In the genomic region with DNA sequence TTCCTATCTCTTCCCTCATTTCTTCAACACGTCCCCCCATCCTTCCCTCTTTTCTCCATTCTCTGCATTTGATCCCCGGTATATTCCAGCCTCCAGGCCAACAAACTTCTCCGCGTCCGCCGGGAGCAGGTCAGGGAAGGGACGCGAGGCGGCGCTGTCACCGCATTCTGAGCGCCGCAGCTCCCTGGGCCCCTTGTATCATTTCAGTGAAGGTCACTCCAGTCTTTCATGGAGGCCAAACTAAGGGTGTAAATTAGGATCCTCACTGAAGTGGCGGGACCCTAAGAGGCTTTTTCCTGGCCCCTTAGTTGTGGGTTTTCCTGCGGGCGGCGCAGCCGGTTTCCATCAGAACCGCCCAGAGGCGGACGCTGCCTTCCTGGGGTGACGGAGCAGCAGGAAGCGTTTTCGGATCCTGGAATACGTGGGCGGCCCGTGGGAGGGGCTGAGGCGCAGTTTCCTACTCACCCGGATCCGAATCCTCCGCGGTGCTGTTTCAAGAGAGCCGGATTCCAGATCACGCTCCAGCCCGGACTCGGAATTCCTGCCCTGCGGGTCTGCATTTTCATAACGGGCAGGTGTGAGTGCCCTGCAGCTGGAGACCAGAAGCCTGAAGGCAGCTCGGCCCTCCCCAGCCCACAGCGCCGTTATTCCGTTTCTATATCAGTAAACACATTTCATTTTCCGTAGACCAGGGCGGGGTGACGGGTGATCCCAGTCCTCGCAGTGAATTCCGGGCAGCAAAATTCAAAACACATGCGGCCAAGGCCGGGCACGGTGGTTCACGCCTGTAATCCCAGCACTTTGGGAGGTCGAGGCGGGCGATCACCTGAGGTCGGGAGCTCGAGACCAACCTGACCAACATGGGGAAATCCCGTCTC, we compare ENCODE assay signal across 8 cellular contexts.
A peak's percentile ranks its signal among the peaks of the same experiment; 100 is the strongest.
DNase-seq lines count a peak whose midpoint lies in the region; ATAC-seq, FAIRE-seq and TF ChIP-seq lines count a peak whose summit lies in the region.

No MANE protein-coding gene starts in this region.

- H3K27me3 ChIP-seq in muscle layer of duodenum (ENCODE audit: low read depth, low read length), result no peaks in the 10 kb centered on the region

- DNase-seq in D721Med (ENCODE audit: insufficient read length, low spot score), result peak; percentile 65
- peak; percentile 61 for DNase-seq in HFF-Myc (ENCODE audit: extremely low read depth, low read depth)
- DNase-seq in OCI-M2 (lab: John Stamatoyannopoulos, UW; ENCODE audit: unreplicated experiment), result peak; percentile 67
- DNase-seq in activated T-helper 9 cell treated with anti-CD3 and anti-CD28 coated beads, Interleukin-2, amount 50 U/mL, for 16 hours (ENCODE audit: low read depth), result peak; percentile 47
- DNase-seq in fibroblast of mammary gland (ENCODE audit: low read depth), result peak; percentile 91
- peak; percentile 39 for DNase-seq in stimulated activated naive B cell treated with anti-CD40 and anti-IgM and Interleukin-4, amounts not matched to agents 10 μg/mL and 1 μg/mL and 100 μg/mL, for 72 hours

- FAIRE-seq in D721Med (lab: Jason Lieb, UNC), result no peak

- TF ChIP-seq CTCF in D721Med (IDR thresholded peaks at IDR 0.05; ENCODE audit: insufficient read depth, missing control alignments) (peak; percentile 50), HFF-Myc (IDR thresholded peaks at IDR 0.05; ENCODE audit: low read depth, low read length, missing control alignments) (peak; percentile 96), fibroblast of mammary gland (conservative IDR thresholded peaks at IDR 0.05; ENCODE audit: control insufficient read depth, insufficient read depth, low read depth, low read length) (peak; percentile 80)

- peaks cover 0 to 4% of the 10 kb centered on the region in 2 donors for H3K36me3 Mint-ChIP-seq in stimulated activated naive B cell treated with anti-CD40 and anti-IgM and Interleukin-4, amounts not matched to agents 10 μg/mL and 1 μg/mL and 100 μg/mL, for 72 hours

- H3K9me3 ChIP-seq in muscle layer of duodenum (ENCODE audit: control insufficient read depth in 1 of 2, low read length in 2 of 2), result no peaks in the 10 kb centered on the region

- H3K27ac ChIP-seq in muscle layer of duodenum (ENCODE audit: low read length), result peak overlapping the region; percentile 93

- H3K27ac Mint-ChIP-seq in stimulated activated naive B cell treated with anti-CD40 and anti-IgM and Interleukin-4, amounts not matched to agents 10 μg/mL and 1 μg/mL and 100 μg/mL, for 72 hours, result peak overlapping the region; percentile 91

- H3K27me3 Mint-ChIP-seq in stimulated activated naive B cell treated with anti-CD40 and anti-IgM and Interleukin-4, amounts not matched to agents 10 μg/mL and 1 μg/mL and 100 μg/mL, for 72 hours, result no peaks in the 10 kb centered on the region

- H3K36me3 ChIP-seq in muscle layer of duodenum (ENCODE audit: control insufficient read depth in 1 of 2, insufficient read depth in 2 of 2, low read length in 2 of 2), result no peaks in the 10 kb centered on the region

- peaks cover 35 to 54% of the 10 kb centered on the region in 2 donors for H3K4me1 Mint-ChIP-seq in stimulated activated naive B cell treated with anti-CD40 and anti-IgM and Interleukin-4, amounts not matched to agents 10 μg/mL and 1 μg/mL and 100 μg/mL, for 72 hours

- H3K9me3 Mint-ChIP-seq in stimulated activated naive B cell treated with anti-CD40 and anti-IgM and Interleukin-4, amounts not matched to agents 10 μg/mL and 1 μg/mL and 100 μg/mL, for 72 hours, result no peaks in the 10 kb centered on the region

- H3K4me3 ChIP-seq in HFF-Myc (replicated peaks; ENCODE audit: low read depth, low read length) (peak overlapping the region; percentile 62), fibroblast of mammary gland (ENCODE audit: control insufficient read depth, low read depth, low read length) (peak overlapping the region; percentile 82), muscle layer of duodenum (ENCODE audit: low read depth in 1 of 2, low read length in 2 of 2) (peak overlapping the region; percentile 70 to 75)

- H3K4me1 ChIP-seq in muscle layer of duodenum (ENCODE audit: control insufficient read depth in 1 of 2, insufficient read depth in 2 of 2, low read length in 2 of 2), result peaks cover 0 to 28% of the 10 kb centered on the region in 2 donors

- peak; percentile 52 to 56 for ATAC-seq in stimulated activated naive B cell treated with anti-CD40 and anti-IgM and Interleukin-4, amounts not matched to agents 10 μg/mL and 1 μg/mL and 100 μg/mL, for 72 hours (replicated peaks)
- no peak for ATAC-seq in GM21526 (IDR thresholded peaks at IDR 0.05; ENCODE audit: low FRiP score, unreplicated experiment)

- peak overlapping the region; percentile 80 to 83 for H3K4me3 Mint-ChIP-seq in stimulated activated naive B cell treated with anti-CD40 and anti-IgM and Interleukin-4, amounts not matched to agents 10 μg/mL and 1 μg/mL and 100 μg/mL, for 72 hours

Comparison
In these comparisons a context has a peak if more than half of its experiments do, and no peak if none do; other contexts are left out.
1. DNase-seq: peak in every context shown above with its lines; median percentile 91 in fibroblast of mammary gland; 67 in OCI-M2; 65 in D721Med; 61 in HFF-Myc; 47 in activated T-helper 9 cell treated with anti-CD3 and anti-CD28 coated beads, Interleukin-2, amount 50 U/mL, for 16 hours; 39 in stimulated activated naive B cell treated with anti-CD40 and anti-IgM and Interleukin-4, amounts not matched to agents 10 μg/mL and 1 μg/mL and 100 μg/mL, for 72 hours.